8 cellular contexts compared by ENCODE assay signal in the genomic region with DNA sequence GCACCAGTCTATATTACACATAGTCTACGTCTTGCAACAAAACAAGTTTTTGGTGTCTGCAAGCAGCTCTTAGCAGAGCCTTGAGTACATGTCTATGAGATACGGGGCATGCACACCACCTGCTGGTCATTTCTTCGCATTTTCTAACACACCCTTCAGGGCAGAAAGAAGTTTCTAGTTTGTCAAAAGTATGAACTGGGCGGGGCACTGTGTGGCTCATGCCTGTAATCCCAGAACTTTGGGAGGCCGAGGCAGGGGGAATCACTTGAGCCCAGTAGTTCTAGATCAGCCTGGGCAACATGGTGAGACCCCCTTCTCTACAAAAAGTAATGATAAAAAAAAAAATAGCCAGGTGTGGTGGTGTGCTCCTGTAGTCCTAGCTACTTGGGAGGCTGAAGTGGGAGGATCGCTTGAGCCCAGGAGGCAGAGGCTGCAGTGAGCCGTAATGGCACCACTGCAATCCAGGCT.
DNase-seq lines count a peak whose midpoint lies in the region; ATAC-seq lines count a peak whose summit lies in the region.

No MANE protein-coding gene starts in this region.

- H3K9me3 ChIP-seq in adipocyte (ENCODE audit: control insufficient read depth, low read length), result no peaks in the 10 kb centered on the region

- no peak overlapping the region for H3K4me3 ChIP-seq in adipocyte (ENCODE audit: low read length)

- DNase-seq in GM03348 (ENCODE audit: low spot score), result peak; percentile 74
- peak; percentile 74 for DNase-seq in KG1 (lab: John Stamatoyannopoulos, UW)
- peak; percentile 53 to 83 for DNase-seq in SW 1271 (lab: John Stamatoyannopoulos, UW)
- peak; percentile 86 for DNase-seq in adipocyte (ENCODE audit: low read depth)
- DNase-seq in left cardiac atrium, result peak; percentile 79
- DNase-seq in renal cortical epithelial cell (ENCODE audit: low read depth), result peak; percentile 86
- no peak for DNase-seq in GOT3 (lab: John Stamatoyannopoulos, UW)

- peaks cover 25% of the 10 kb centered on the region for H3K4me1 ChIP-seq in adipocyte (ENCODE audit: control insufficient read depth, insufficient read depth, low read length)

- H3K36me3 ChIP-seq in adipocyte (ENCODE audit: control insufficient read depth, insufficient read depth, low read length, severe bottlenecking), result no peaks in the 10 kb centered on the region

- H3K9ac ChIP-seq in adipocyte (ENCODE audit: low read length), result no peak overlapping the region

- intact Hi-C loops in left cardiac atrium (cut with DNase I), result loop anchor here (2.0 to 10.0 kb wide), 4 partner anchors 233 to 401 kb away; no protein-coding TSS in a partner anchor

- peak; percentile 88 for ATAC-seq in GM21723 (IDR thresholded peaks at IDR 0.05; ENCODE audit: unreplicated experiment)
- ATAC-seq in left cardiac atrium, result peak; percentile 86 to 92

- H3K27me3 ChIP-seq in adipocyte (replicated peaks; ENCODE audit: control insufficient read depth, insufficient read depth, low read length), result peaks cover 7% of the 10 kb centered on the region
